16 cellular contexts compared by ENCODE assay signal in genomic region chr2:229900012-229900411, GRCh38.
"Had no signal": no experiment of that assay in that cellular context is flagged by ENCODE, and none has a peak within 500 bp of the region (broad histone marks: within the 10 kb centered on the region; RNA-seq: fewer than 3 reads in every experiment).

No MANE protein-coding gene starts in this region.

- H3K27me3 ChIP-seq: adrenal gland, hepatocyte, upper lobe of right lung had no signal

- H3K4me3 ChIP-seq: adrenal gland, hepatocyte, lung, upper lobe of right lung had no signal

- H3K27ac ChIP-seq: adrenal gland, hepatocyte, upper lobe of right lung, WERI-Rb-1 had no signal

- ATAC-seq: effector memory CD8-positive, alpha-beta T cell; left cardiac atrium; upper lobe of right lung had no signal

- H3K4me2 ChIP-seq: hepatocyte had no signal

- DNase-seq: activated CD4-positive, alpha-beta T cell treated with anti-CD3 and anti-CD28 coated beads for 1 hour; activated gamma-delta T cell treated with Interleukin-2 at 50 U/mL for 16 hours; adrenal gland; effector memory CD8-positive, alpha-beta T cell; foreskin fibroblast; left cardiac atrium; midbrain; occipital lobe; posterior cingulate gyrus; stimulated activated naive CD4-positive, alpha-beta T cell; upper lobe of right lung; WERI-Rb-1 had no signal

- H2AFZ ChIP-seq: hepatocyte had no signal

- FAIRE-seq: islet of Langerhans had no signal

- H3K27ac Mint-ChIP-seq: activated naive CD4-positive, alpha-beta T cell treated with anti-CD3 and anti-CD28 coated beads, Interleukin-2, amount 50 U/mL, for 72 hours; effector memory CD8-positive, alpha-beta T cell had no signal

- H3K27me3 Mint-ChIP-seq: effector memory CD8-positive, alpha-beta T cell had no signal

- H3K9me3 ChIP-seq: adrenal gland, upper lobe of right lung had no signal

- H3K9me3 Mint-ChIP-seq: activated naive CD4-positive, alpha-beta T cell treated with anti-CD3 and anti-CD28 coated beads, Interleukin-2, amount 50 U/mL, for 72 hours; effector memory CD8-positive, alpha-beta T cell had no signal
